In genomic region chr4:125750827-125751466, GRCh38 we compare ENCODE assay signal across 10 cellular contexts.
A peak's percentile ranks its signal among the peaks of the same experiment; 100 is the strongest.
DNase-seq lines count a peak whose midpoint lies in the region; ATAC-seq and TF ChIP-seq lines count a peak whose summit lies in the region.
"Had no signal": no experiment of that assay in that cellular context is flagged by ENCODE, and none has a peak within 500 bp of the region (broad histone marks: within the 10 kb centered on the region; RNA-seq: fewer than 3 reads in every experiment).

No MANE protein-coding gene starts in this region.

- peak; percentile 12 to 42 (median 27) for TF ChIP-seq CTCF in ascending aorta (IDR thresholded peaks at IDR 0.05)
- TF ChIP-seq CTCF in thoracic aorta (IDR thresholded peaks at IDR 0.05), result peak; percentile 13
- no peak for TF ChIP-seq CTCF in transverse colon (IDR thresholded peaks at IDR 0.05)

- 40 to 53% methylated on average over 2 to 6 of the region's 6 CpGs for WGBS in transverse colon (ENCODE audit: low coverage in 1 of 2), 2 donors

- no peak for TF ChIP-seq EP300 in transverse colon (IDR thresholded peaks at IDR 0.05; ENCODE audit: low read depth)

- DNase-seq in DMS 273 (lab: John Stamatoyannopoulos, UW; ENCODE audit: unreplicated experiment), result peak; percentile 4
- no peak for DNase-seq in DMS 273 treated with DMSO at 0.1 percent for 48 hours (lab: John Stamatoyannopoulos, UW)
- DNase-seq in ascending aorta (ENCODE audit: low spot score in 2 of 2), result peak in 1 of 2 donors; percentile 61
- peak; percentile 68 for DNase-seq in iPS DF 19.7 (ENCODE audit: low read depth, low spot score)
- no peak for DNase-seq in thoracic aorta (ENCODE audit: low spot score)
- DNase-seq in transverse colon, result no peak
- DNase-seq in germinal center (ENCODE audit: low spot score), result no peak

- no peak overlapping the region for H3K27ac Mint-ChIP-seq in stimulated activated memory B cell treated with anti-CD40 and anti-IgM and Interleukin-4, amounts not matched to agents 10 μg/mL and 1 μg/mL and 100 μg/mL, for 72 hours

- no peaks in the 10 kb centered on the region for H3K9me3 ChIP-seq in ascending aorta
- no peaks in the 10 kb centered on the region for H3K9me3 ChIP-seq in thoracic aorta
- no peaks in the 10 kb centered on the region for H3K9me3 ChIP-seq in transverse colon

- in situ Hi-C loops in transverse colon (cut with MboI; ENCODE audit: low pct_ligation_motif_present in 1 of 4, low pct_unique_long_range_greater_than_20kb in 1 of 4, low sequenced_read_pairs in 3 of 4), result no loop called here

- no peaks in the 10 kb centered on the region for H3K4me1 Mint-ChIP-seq in stimulated activated memory B cell treated with anti-CD40 and anti-IgM and Interleukin-4, amounts not matched to agents 10 μg/mL and 1 μg/mL and 100 μg/mL, for 72 hours

- H3K27me3 ChIP-seq in ascending aorta (no peaks in the 10 kb centered on the region), thoracic aorta (replicated peaks; ENCODE audit: insufficient read depth) (no peaks in the 10 kb centered on the region), transverse colon (no peaks in the 10 kb centered on the region)

- peaks cover 9% of the 10 kb centered on the region for H3K9me3 Mint-ChIP-seq in stimulated activated memory B cell treated with anti-CD40 and anti-IgM and Interleukin-4, amounts not matched to agents 10 μg/mL and 1 μg/mL and 100 μg/mL, for 72 hours

- intact Hi-C loops in ascending aorta (cut with DNase I), result loop anchor here (10.0 kb wide), 1 partner anchor 854 kb away; no protein-coding TSS in a partner anchor
- intact Hi-C loops in transverse colon (cut with DNase I; ENCODE audit: low total_unique reads), result no loop called here

- no peaks in the 10 kb centered on the region for H3K36me3 Mint-ChIP-seq in stimulated activated memory B cell treated with anti-CD40 and anti-IgM and Interleukin-4, amounts not matched to agents 10 μg/mL and 1 μg/mL and 100 μg/mL, for 72 hours

- TF ChIP-seq POLR2A in transverse colon (IDR thresholded peaks at IDR 0.05), result no peak

- ATAC-seq in thoracic aorta (ENCODE audit: insufficient number of reproducible peaks, low FRiP score, low read depth), result no peak
- ATAC-seq in stimulated activated memory B cell treated with anti-CD40 and anti-IgM and Interleukin-4, amounts not matched to agents 10 μg/mL and 1 μg/mL and 100 μg/mL, for 72 hours, result no peak
- ATAC-seq: activated CD4-positive, CD25-positive, alpha-beta regulatory T cell treated with anti-CD3 and anti-CD28 coated beads, Interleukin-2, amount 50 U/mL, for 24 hours had no signal

- H3K4me3 ChIP-seq in ascending aorta (no peak overlapping the region), thoracic aorta (no peak overlapping the region), transverse colon (no peak overlapping the region)

- H3K27ac ChIP-seq in ascending aorta (no peak overlapping the region), thoracic aorta (no peak overlapping the region), transverse colon (no peak overlapping the region)
- H3K27ac ChIP-seq: 22Rv1 had no signal

- peaks cover 0 to 2% of the 10 kb centered on the region in 2 donors for H3K4me1 ChIP-seq in ascending aorta
- H3K4me1 ChIP-seq in thoracic aorta (ENCODE audit: control insufficient read depth in 1 of 2, low read depth in 2 of 2), result no peaks in the 10 kb centered on the region
- H3K4me1 ChIP-seq in transverse colon, result no peaks in the 10 kb centered on the region

- H3K36me3 ChIP-seq in ascending aorta (no peaks in the 10 kb centered on the region), thoracic aorta (no peaks in the 10 kb centered on the region), transverse colon (no peaks in the 10 kb centered on the region)

- no peak overlapping the region for H3K4me3 Mint-ChIP-seq in stimulated activated memory B cell treated with anti-CD40 and anti-IgM and Interleukin-4, amounts not matched to agents 10 μg/mL and 1 μg/mL and 100 μg/mL, for 72 hours

- no peaks in the 10 kb centered on the region for H3K27me3 Mint-ChIP-seq in stimulated activated memory B cell treated with anti-CD40 and anti-IgM and Interleukin-4, amounts not matched to agents 10 μg/mL and 1 μg/mL and 100 μg/mL, for 72 hours

Comparison
In these comparisons a context has a peak if more than half of its experiments do, and no peak if none do; other contexts are left out.
1. DNase-seq: peak in DMS 273 (single experiment) and iPS DF 19.7 (single experiment); none in DMS 273 treated with DMSO at 0.1 percent for 48 hours (single experiment), thoracic aorta (single experiment), transverse colon (single experiment) and germinal center (single experiment).
2. CTCF ChIP-seq: peak in ascending aorta (3 of 3) and thoracic aorta (single experiment); none in transverse colon (0 of 5).